18 cellular contexts compared by ENCODE assay signal in the genomic region with DNA sequence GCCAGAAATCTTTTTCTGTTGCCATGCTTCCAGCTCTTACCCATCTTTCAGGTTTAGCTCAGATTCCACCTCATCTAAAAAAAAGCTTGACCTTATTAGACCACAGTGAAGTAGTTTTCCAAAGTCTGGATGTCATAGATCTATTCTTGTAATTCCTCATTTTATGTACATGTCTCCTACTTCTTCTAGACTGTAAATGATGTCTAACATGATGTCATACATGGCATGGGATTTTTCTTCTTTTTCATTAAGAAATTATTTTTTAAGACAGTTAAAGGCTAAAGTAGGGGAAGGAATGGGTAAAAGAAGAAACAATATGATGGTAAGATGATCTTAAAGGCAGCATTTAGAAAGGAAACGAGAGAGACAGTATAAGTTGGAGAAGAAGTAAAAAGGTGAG. TPM values are rescaled to one million over a fixed set of nuclear protein-coding genes. Genes with fewer than 3 reads are reported as not detected.
DNase-seq lines count a peak whose midpoint lies in the region; FAIRE-seq and TF ChIP-seq lines count a peak whose summit lies in the region.
"Had no signal": no experiment of that assay in that cellular context is flagged by ENCODE, and none has a peak within 500 bp of the region (broad histone marks: within the 10 kb centered on the region; RNA-seq: fewer than 3 reads in every experiment).

No MANE protein-coding gene starts in this region.

- WGBS in thyroid gland, 2 donors: 84 to 85% methylated on average over 1 of the region's 1 CpG

- peaks cover 33% of the 10 kb centered on the region for H3K36me3 Mint-ChIP-seq in activated naive CD4-positive, alpha-beta T cell treated with anti-CD3 and anti-CD28 coated beads, Interleukin-2, amount 50 U/mL, for 24 hours

- FAIRE-seq in RCC 7860 (lab: Jason Lieb, UNC) (no peak), islet of Langerhans (lab: Jason Lieb, UNC) (peak; percentile 36)

- H3K27ac Mint-ChIP-seq in activated naive CD4-positive, alpha-beta T cell treated with anti-CD3 and anti-CD28 coated beads, Interleukin-2, amount 50 U/mL, for 24 hours: peak overlapping the region; percentile 68

- H3K4me3 ChIP-seq in thyroid gland (replicated peaks in 1 of 3): no peak overlapping the region
- H3K4me3 ChIP-seq: coronary artery, heart right ventricle, vagina had no signal

- H3K9me3 Mint-ChIP-seq in activated naive CD4-positive, alpha-beta T cell treated with anti-CD3 and anti-CD28 coated beads, Interleukin-2, amount 50 U/mL, for 24 hours: no peaks in the 10 kb centered on the region

- H3K36me3 ChIP-seq in thyroid gland: no peaks in the 10 kb centered on the region

- no peaks in the 10 kb centered on the region for H3K27me3 ChIP-seq in thyroid gland
- H3K27me3 ChIP-seq: heart right ventricle, vagina had no signal

- no peaks in the 10 kb centered on the region for H3K9me3 ChIP-seq in thyroid gland
- H3K9me3 ChIP-seq: SK-N-SH, vagina had no signal

- TF ChIP-seq POLR2A in thyroid gland (IDR thresholded peaks at IDR 0.05): no peak
- no peak for TF ChIP-seq POLR2A in erythroblast (IDR thresholded peaks at IDR 0.05; ENCODE audit: low read length)

- intact Hi-C loops in thyroid gland (cut with DNase I): no loop called here

- H3K27ac ChIP-seq in thyroid gland: peak overlapping the region in 2 of 3 donors; percentile 18 to 23
- H3K27ac ChIP-seq: vagina had no signal

- peaks cover 81% of the 10 kb centered on the region for H3K4me1 Mint-ChIP-seq in activated naive CD4-positive, alpha-beta T cell treated with anti-CD3 and anti-CD28 coated beads, Interleukin-2, amount 50 U/mL, for 24 hours

- no peak for DNase-seq in activated naive CD4-positive, alpha-beta T cell (lab: John Stamatoyannopoulos, UW)
- DNase-seq in RCC 7860 (ENCODE audit: low spot score) (peak; percentile 8), thyroid gland (no peak), NCI-H510A (lab: John Stamatoyannopoulos, UW) (no peak), NCI-H1092 treated with DMSO at 0.1 percent for 48 hours (lab: John Stamatoyannopoulos, UW) (no peak), erythroblast (lab: John Stamatoyannopoulos, UW) (no peak)
- DNase-seq: amniotic stem cell, DMS79, heart right ventricle, left colon, NCI-H1436 treated with DMSO at 0.1 percent for 48 hours, NCI-H446 treated with DMSO at 0.1 percent for 48 hours, PC-3, SK-N-SH had no signal

- peaks cover 43 to 55% of the 10 kb centered on the region in 2 donors for H3K4me1 ChIP-seq in thyroid gland

- no peaks in the 10 kb centered on the region for H3K27me3 Mint-ChIP-seq in activated naive CD4-positive, alpha-beta T cell treated with anti-CD3 and anti-CD28 coated beads, Interleukin-2, amount 50 U/mL, for 24 hours

- peak overlapping the region; percentile 12 for H3K4me3 Mint-ChIP-seq in activated naive CD4-positive, alpha-beta T cell treated with anti-CD3 and anti-CD28 coated beads, Interleukin-2, amount 50 U/mL, for 24 hours

- TF ChIP-seq CTCF in thyroid gland (IDR thresholded peaks at IDR 0.05): no peak

RNA-seq across cellular contexts. Expression of gene GLS, which starts 11.3 kb away (rescaled TPM):
- 100 to 1,000 TPM; 175 to 274 (median 197) TPM for total RNA-seq in thyroid gland
